Comparison of ENCODE assay signal across 20 cellular contexts in the genomic region with DNA sequence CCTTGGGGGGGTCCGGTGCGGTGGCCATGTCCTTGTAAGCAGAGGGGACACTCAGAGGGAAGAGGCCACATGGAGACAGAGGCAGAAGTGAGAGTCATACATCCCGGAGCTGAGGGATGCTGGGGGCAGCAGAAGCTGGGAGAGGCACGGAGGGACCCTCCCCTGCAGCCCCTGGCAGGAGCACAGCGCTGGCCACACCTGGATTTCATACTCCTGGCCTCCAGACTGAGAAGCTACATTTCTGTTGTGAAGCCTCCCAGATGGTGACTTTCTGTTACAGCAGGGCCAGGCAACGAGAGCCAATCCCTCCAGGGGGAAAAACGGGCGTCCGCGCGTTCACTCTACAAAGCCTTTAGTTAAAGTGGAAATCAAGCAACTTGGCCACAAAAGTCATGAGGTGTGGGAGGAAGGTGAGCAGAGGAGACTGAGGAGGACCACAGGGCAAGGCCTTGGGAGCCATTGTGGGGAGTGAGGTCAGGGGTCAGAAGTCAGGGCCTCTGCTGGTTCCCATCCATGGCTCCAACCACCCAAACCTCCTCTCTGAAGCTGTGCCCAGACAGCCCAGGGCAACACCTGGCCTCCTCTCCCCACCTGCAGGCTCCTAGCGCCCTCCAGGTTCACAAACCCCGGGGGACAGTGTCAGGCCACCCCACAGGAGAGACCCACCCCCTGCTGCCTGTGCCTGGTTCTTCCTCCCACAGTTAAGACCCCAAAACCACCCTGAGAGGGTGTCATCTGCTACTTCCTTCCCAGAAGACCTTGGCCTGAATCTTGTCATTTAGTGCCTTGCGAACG. TPM values are rescaled to one million over a fixed set of nuclear protein-coding genes. Genes with fewer than 3 reads are reported as not detected.
DNase-seq lines count a peak whose midpoint lies in the region; ATAC-seq and TF ChIP-seq lines count a peak whose summit lies in the region.
"Had no signal": no experiment of that assay in that cellular context is flagged by ENCODE, and none has a peak within 500 bp of the region (broad histone marks: within the 10 kb centered on the region; RNA-seq: fewer than 3 reads in every experiment).

No MANE protein-coding gene starts in this region.

- H3K36me3 Mint-ChIP-seq in T-helper 1 cell treated with Interleukin-12 subunit alpha and Interleukin-12 subunit beta and Interleukin-4 antibody, amounts not matched to agents 30 μg/mL and 1 μg/mL, for 36 hours (ENCODE audit: low read depth): peaks cover 2% of the 10 kb centered on the region
- peaks cover 5 to 12% of the 10 kb centered on the region in 2 donors for H3K36me3 Mint-ChIP-seq in CD14-positive monocyte
- H3K36me3 Mint-ChIP-seq in dendritic cell treated with granulocyte-macrophage colony-stimulating factor and Interleukin-4, amounts not matched to agents 40 ng/mL and 50 ng/mL, for 4 days (ENCODE audit: low read depth): peaks cover 9% of the 10 kb centered on the region

- H3K36me3 ChIP-seq in thoracic aorta: no peaks in the 10 kb centered on the region
- H3K36me3 ChIP-seq in prostate gland: no peaks in the 10 kb centered on the region
- H3K36me3 ChIP-seq: BE2C had no signal

- H3K4me3 ChIP-seq in thoracic aorta: no peak overlapping the region
- H3K4me3 ChIP-seq in prostate gland: no peak overlapping the region

- H3K4me1 ChIP-seq in thoracic aorta (ENCODE audit: control insufficient read depth in 1 of 2, low read depth in 2 of 2): peaks cover 13 to 28% of the 10 kb centered on the region in 2 donors
- peaks cover 5% of the 10 kb centered on the region for H3K4me1 ChIP-seq in prostate gland (replicated peaks)

- intact Hi-C loops in CD14-positive monocyte (cut with micrococcal nuclease): no loop called here
- intact Hi-C loops in dendritic cell treated with granulocyte-macrophage colony-stimulating factor and Interleukin-4, amounts not matched to agents 40 ng/mL and 50 ng/mL, for 4 days (cut with micrococcal nuclease): loop anchor here (10.0 kb wide), 1 partner anchor 312 kb away; a partner anchor contains a TSS
- intact Hi-C loops in prostate gland (cut with DNase I): no loop called here

- ATAC-seq in thoracic aorta (ENCODE audit: insufficient number of reproducible peaks, low FRiP score, low read depth) (no peak), HG03565 (IDR thresholded peaks at IDR 0.05; ENCODE audit: unreplicated experiment) (no peak)
- ATAC-seq: HepG2 had no signal

- H3K4me3 Mint-ChIP-seq in T-helper 1 cell treated with Interleukin-12 subunit alpha and Interleukin-12 subunit beta and Interleukin-4 antibody, amounts not matched to agents 30 μg/mL and 1 μg/mL, for 36 hours: no peak overlapping the region
- H3K4me3 Mint-ChIP-seq in CD14-positive monocyte: no peak overlapping the region
- no peak overlapping the region for H3K4me3 Mint-ChIP-seq in dendritic cell treated with granulocyte-macrophage colony-stimulating factor and Interleukin-4, amounts not matched to agents 40 ng/mL and 50 ng/mL, for 4 days
- H3K4me3 Mint-ChIP-seq: H9 had no signal

- H3K27ac ChIP-seq in thoracic aorta (peak overlapping the region; percentile 29 to 66), prostate gland (no peak overlapping the region)
- H3K27ac ChIP-seq: 22Rv1 had no signal

- TF ChIP-seq POLR2A in prostate gland (IDR thresholded peaks at IDR 0.05): no peak

- WGBS in prostate gland: 95% methylated on average over 15 of the region's 15 CpGs

- no peaks in the 10 kb centered on the region for H3K27me3 Mint-ChIP-seq in T-helper 1 cell treated with Interleukin-12 subunit alpha and Interleukin-12 subunit beta and Interleukin-4 antibody, amounts not matched to agents 30 μg/mL and 1 μg/mL, for 36 hours (ENCODE audit: low read depth)
- H3K27me3 Mint-ChIP-seq in CD14-positive monocyte (ENCODE audit: low read depth in 3 of 3): peaks cover 0 to 6% (median 2%) of the 10 kb centered on the region in 3 donors
- H3K27me3 Mint-ChIP-seq in dendritic cell treated with granulocyte-macrophage colony-stimulating factor and Interleukin-4, amounts not matched to agents 40 ng/mL and 50 ng/mL, for 4 days: peaks cover 1% of the 10 kb centered on the region

- H3K9me3 ChIP-seq in thoracic aorta (no peaks in the 10 kb centered on the region), prostate gland (no peaks in the 10 kb centered on the region)
- H3K9me3 ChIP-seq: BE2C had no signal

- H3K27ac Mint-ChIP-seq in T-helper 1 cell treated with Interleukin-12 subunit alpha and Interleukin-12 subunit beta and Interleukin-4 antibody, amounts not matched to agents 30 μg/mL and 1 μg/mL, for 36 hours: peak overlapping the region; percentile 19
- peak overlapping the region in 3 of 7 donors; percentile 27 to 61 (median 54) for H3K27ac Mint-ChIP-seq in CD14-positive monocyte
- H3K27ac Mint-ChIP-seq in dendritic cell treated with granulocyte-macrophage colony-stimulating factor and Interleukin-4, amounts not matched to agents 40 ng/mL and 50 ng/mL, for 4 days: peak overlapping the region; percentile 52

- H3K27me3 ChIP-seq in thoracic aorta (replicated peaks; ENCODE audit: insufficient read depth) (no peaks in the 10 kb centered on the region), prostate gland (replicated peaks; ENCODE audit: insufficient read depth) (no peaks in the 10 kb centered on the region)
- H3K27me3 ChIP-seq: BE2C had no signal

- H3K4me1 Mint-ChIP-seq in T-helper 1 cell treated with Interleukin-12 subunit alpha and Interleukin-12 subunit beta and Interleukin-4 antibody, amounts not matched to agents 30 μg/mL and 1 μg/mL, for 36 hours (ENCODE audit: low read depth): peaks cover 43% of the 10 kb centered on the region
- peaks cover 45% of the 10 kb centered on the region for H3K4me1 Mint-ChIP-seq in CD14-positive monocyte
- peaks cover 60% of the 10 kb centered on the region for H3K4me1 Mint-ChIP-seq in dendritic cell treated with granulocyte-macrophage colony-stimulating factor and Interleukin-4, amounts not matched to agents 40 ng/mL and 50 ng/mL, for 4 days (ENCODE audit: low read depth)

- TF ChIP-seq CTCF in CD14-positive monocyte (IDR thresholded peaks at IDR 0.05): no peak
- no peak for TF ChIP-seq CTCF in thoracic aorta (IDR thresholded peaks at IDR 0.05)
- TF ChIP-seq CTCF in prostate gland (IDR thresholded peaks at IDR 0.05): no peak

- DNase-seq in T-helper 1 cell (no peak), CD14-positive monocyte (ENCODE audit: low spot score) (peak; percentile 40), thoracic aorta (ENCODE audit: low spot score) (no peak), CD1c-positive myeloid dendritic cell (ENCODE audit: extremely low spot score) (no peak), prostate gland (ENCODE audit: low spot score) (no peak)
- DNase-seq: BE2C, GDM1, H9, KBM-7, MV-4-11, NCI-H2107, NCI-H510A, NCI-H774, SHP77 had no signal

- H3K9me3 Mint-ChIP-seq in T-helper 1 cell treated with Interleukin-12 subunit alpha and Interleukin-12 subunit beta and Interleukin-4 antibody, amounts not matched to agents 30 μg/mL and 1 μg/mL, for 36 hours: peaks cover 4% of the 10 kb centered on the region
- H3K9me3 Mint-ChIP-seq in CD14-positive monocyte: peaks cover 0 to 14% (median 8%) of the 10 kb centered on the region in 7 donors
- peaks cover under 1% of the 10 kb centered on the region for H3K9me3 Mint-ChIP-seq in dendritic cell treated with granulocyte-macrophage colony-stimulating factor and Interleukin-4, amounts not matched to agents 40 ng/mL and 50 ng/mL, for 4 days

RNA-seq across cellular contexts. Expression of a gene that starts 4.5 kb away (rescaled TPM):
- 10 to 100 TPM; 50.4 to 81.0 TPM for polyA plus RNA-seq in CD14-positive monocyte
- 10 to 100 TPM; 41.7 to 42.2 TPM for total RNA-seq in thoracic aorta
- total RNA-seq in prostate gland: 10 to 100 TPM; 19.8 to 43.5 TPM
- total RNA-seq: Daoy had no signal

Comparison
In these comparisons a context has a peak if more than half of its experiments do, and no peak if none do; other contexts are left out.
1. H3K27ac ChIP-seq: peak in thoracic aorta (2 of 2); none in prostate gland (0 of 2).